1 cellular context compared by ENCODE assay signal in genomic region chr9:128421474-128422010, GRCh38.
TF ChIP-seq lines count a peak whose summit lies in the region.

No MANE protein-coding gene starts in this region.

TF ChIP-seq in WTC11, 78 proteins besides CTCF, POLR2A, EP300 and RAD21 (continued from another document):
- TF ChIP-seq USF1 (CRISPR knock-in tag; IDR thresholded peaks at IDR 0.05) = no peak
TF ChIP-seq in WTC11: peak in this region for 0.
